In the genomic region with DNA sequence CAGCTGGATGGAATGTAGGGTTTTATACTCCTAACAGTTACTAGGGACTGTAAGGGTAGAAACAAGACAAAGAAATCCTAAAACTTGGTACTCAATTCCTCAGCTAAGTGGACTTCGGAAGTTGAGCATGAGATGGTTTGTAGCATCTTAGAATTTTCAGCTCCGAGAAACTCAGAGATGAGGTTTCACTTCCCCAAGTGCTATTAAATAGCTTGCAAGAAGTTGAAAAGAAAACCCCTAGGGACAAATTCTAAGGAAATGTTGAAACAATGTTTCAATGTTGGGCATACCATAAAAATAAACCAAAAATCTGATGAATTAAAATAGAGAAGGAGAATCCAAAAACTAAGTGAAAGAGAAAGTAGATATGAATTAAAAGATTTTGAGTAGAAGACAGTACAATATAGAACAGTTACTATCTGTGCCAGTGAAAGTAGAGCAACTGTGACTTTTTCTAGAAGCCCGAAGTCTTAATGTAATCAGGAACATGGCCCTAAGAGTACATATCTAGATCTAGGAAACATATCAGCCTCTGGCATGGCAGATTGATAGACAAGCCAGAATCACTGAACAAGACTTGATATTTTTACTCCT, we compare ENCODE assay signal across 9 cellular contexts.
DNase-seq lines count a peak whose midpoint lies in the region; ATAC-seq lines count a peak whose summit lies in the region.
"Had no signal": no experiment of that assay in that cellular context is flagged by ENCODE, and none has a peak within 500 bp of the region (broad histone marks: within the 10 kb centered on the region; RNA-seq: fewer than 3 reads in every experiment).

No MANE protein-coding gene starts in this region.

- DNase-seq in MV-4-11 (lab: John Stamatoyannopoulos, UW): peak; percentile 85
- DNase-seq in CD8-positive, alpha-beta memory T cell: no peak
- no peak for DNase-seq in dermis blood vessel endothelial cell
- DNase-seq: DMS153; effector CD4-positive, alpha-beta T cell had no signal

- peaks cover 17% of the 10 kb centered on the region for H3K27me3 Mint-ChIP-seq in stimulated activated memory B cell treated with anti-CD40 and anti-IgM and Interleukin-4, amounts not matched to agents 10 μg/mL and 1 μg/mL and 100 μg/mL, for 72 hours
- peaks cover 0 to 5% of the 10 kb centered on the region in 2 donors for H3K27me3 Mint-ChIP-seq in CD8-positive, alpha-beta memory T cell

- ATAC-seq in GM19395 (IDR thresholded peaks at IDR 0.05; ENCODE audit: unreplicated experiment): peak; percentile 86
- ATAC-seq in HG02870 (IDR thresholded peaks at IDR 0.05; ENCODE audit: unreplicated experiment): peak; percentile 54
- peak; percentile 64 for ATAC-seq in stimulated activated memory B cell treated with anti-CD40 and anti-IgM and Interleukin-4, amounts not matched to agents 10 μg/mL and 1 μg/mL and 100 μg/mL, for 72 hours
- ATAC-seq in GM19023 (IDR thresholded peaks at IDR 0.05; ENCODE audit: unreplicated experiment): no peak

- H3K4me1 Mint-ChIP-seq in stimulated activated memory B cell treated with anti-CD40 and anti-IgM and Interleukin-4, amounts not matched to agents 10 μg/mL and 1 μg/mL and 100 μg/mL, for 72 hours: peaks cover 11% of the 10 kb centered on the region
- H3K4me1 Mint-ChIP-seq in CD8-positive, alpha-beta memory T cell: no peaks in the 10 kb centered on the region

- CTCF ChIA-PET in CD8-positive, alpha-beta memory T cell (lab: Charles Lee): no interaction called here

- H3K27ac Mint-ChIP-seq in stimulated activated memory B cell treated with anti-CD40 and anti-IgM and Interleukin-4, amounts not matched to agents 10 μg/mL and 1 μg/mL and 100 μg/mL, for 72 hours: no peak overlapping the region
- no peak overlapping the region for H3K27ac Mint-ChIP-seq in CD8-positive, alpha-beta memory T cell

- no peaks in the 10 kb centered on the region for H3K27me3 ChIP-seq in CD8-positive, alpha-beta memory T cell (ENCODE audit: insufficient read depth, low read length, poor library complexity, severe bottlenecking)

- H3K4me3 Mint-ChIP-seq in stimulated activated memory B cell treated with anti-CD40 and anti-IgM and Interleukin-4, amounts not matched to agents 10 μg/mL and 1 μg/mL and 100 μg/mL, for 72 hours: peak overlapping the region; percentile 14
- H3K4me3 Mint-ChIP-seq in CD8-positive, alpha-beta memory T cell: no peak overlapping the region

- no peaks in the 10 kb centered on the region for H3K4me1 ChIP-seq in CD8-positive, alpha-beta memory T cell (ENCODE audit: insufficient read depth, low read length)

- H3K9me3 ChIP-seq in CD8-positive, alpha-beta memory T cell (ENCODE audit: low read length): no peaks in the 10 kb centered on the region

- no peaks in the 10 kb centered on the region for H3K36me3 Mint-ChIP-seq in stimulated activated memory B cell treated with anti-CD40 and anti-IgM and Interleukin-4, amounts not matched to agents 10 μg/mL and 1 μg/mL and 100 μg/mL, for 72 hours
- no peaks in the 10 kb centered on the region for H3K36me3 Mint-ChIP-seq in CD8-positive, alpha-beta memory T cell

- no peaks in the 10 kb centered on the region for H3K36me3 ChIP-seq in CD8-positive, alpha-beta memory T cell (ENCODE audit: insufficient read depth, low read length)

- no peak overlapping the region for H3K4me3 ChIP-seq in CD8-positive, alpha-beta memory T cell (ENCODE audit: low read length)

- H3K9me3 Mint-ChIP-seq in stimulated activated memory B cell treated with anti-CD40 and anti-IgM and Interleukin-4, amounts not matched to agents 10 μg/mL and 1 μg/mL and 100 μg/mL, for 72 hours: peaks cover 5% of the 10 kb centered on the region
- peaks cover 0 to 3% (median 0%) of the 10 kb centered on the region in 5 donors for H3K9me3 Mint-ChIP-seq in CD8-positive, alpha-beta memory T cell

- H3K27ac ChIP-seq in CD8-positive, alpha-beta memory T cell (ENCODE audit: low read depth, low read length): no peak overlapping the region

- POLR2A ChIA-PET in CD8-positive, alpha-beta memory T cell (lab: Charles Lee): no interaction called here
